ENCODE assay signal across 8 cellular contexts in the genomic region with DNA sequence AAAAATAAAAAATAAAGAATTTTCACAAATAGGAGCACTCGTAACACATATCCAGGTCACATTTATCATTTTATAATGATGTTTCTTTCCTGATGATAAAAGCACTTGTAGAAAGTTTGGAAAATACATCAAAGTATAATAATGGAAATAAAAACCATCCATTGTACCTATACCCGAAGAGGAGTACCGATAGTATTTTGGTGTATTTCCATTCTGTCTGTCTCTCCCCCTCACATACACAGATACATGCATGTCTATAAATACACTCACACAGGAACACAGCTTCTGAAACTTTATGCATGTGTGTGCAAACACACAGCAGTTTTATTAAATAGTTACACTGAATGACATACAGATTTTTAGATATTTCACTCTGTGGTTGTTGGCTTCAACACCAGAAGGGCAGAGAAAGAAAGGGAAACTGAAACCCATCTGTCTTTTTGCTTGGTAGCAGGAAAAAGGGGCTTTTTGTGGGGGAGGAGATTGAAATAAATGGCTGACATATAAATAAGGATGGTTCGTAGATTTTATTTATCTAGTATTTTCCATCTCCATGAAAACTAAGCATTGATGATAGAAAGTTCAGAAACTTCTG.
A peak's percentile ranks its signal among the peaks of the same experiment; 100 is the strongest.
DNase-seq lines count a peak whose midpoint lies in the region; ATAC-seq and TF ChIP-seq lines count a peak whose summit lies in the region.

No MANE protein-coding gene starts in this region.

- H3K4me3 ChIP-seq in AG10803 (ENCODE audit: low read length), result peak overlapping the region; percentile 53
- peak overlapping the region in 3 of 4 donors; percentile 15 to 38 (median 22) for H3K4me3 ChIP-seq in esophagus muscularis mucosa
- H3K4me3 ChIP-seq in upper lobe of right lung, result peak overlapping the region; percentile 4
- no peak overlapping the region for H3K4me3 ChIP-seq in lower leg skin (ENCODE audit: low read depth, poor library complexity, severe bottlenecking)

- H3K36me3 ChIP-seq in esophagus muscularis mucosa (peaks cover 0 to 6% (median 1%) of the 10 kb centered on the region in 4 donors), upper lobe of right lung (peaks cover 9% of the 10 kb centered on the region)

- no peaks in the 10 kb centered on the region for H3K36me3 Mint-ChIP-seq in WTC11

- POLR2A ChIA-PET in WTC11 (lab: Charles Lee), result no interaction called here

- H3K9me3 ChIP-seq in esophagus muscularis mucosa (no peaks in the 10 kb centered on the region), upper lobe of right lung (no peaks in the 10 kb centered on the region)

- CTCF ChIA-PET in WTC11 (lab: Charles Lee), result interaction anchor here (1.0 to 2.1 kb wide), 8 partner anchors 10 to 115 kb away, joined by 3 to 9 read pairs (median 4); a partner anchor contains a TSS

- H3K27ac ChIP-seq in esophagus muscularis mucosa (replicated peaks in 1 of 4), result peak overlapping the region; percentile 44 to 66 (median 56)
- peak overlapping the region; percentile 20 for H3K27ac ChIP-seq in upper lobe of right lung

- intact Hi-C loops in esophagus muscularis mucosa (cut with DNase I) (no loop called here), upper lobe of right lung (cut with DNase I) (no loop called here), lower leg skin (cut with DNase I; ENCODE audit: low total_unique reads) (no loop called here)

- DNase-seq in AG10803 (ENCODE audit: low read depth) (no peak), Kasumi-1 (lab: John Stamatoyannopoulos, UW) (peak; percentile 56 to 58), esophagus muscularis mucosa (ENCODE audit: extremely low spot score) (no peak), upper lobe of right lung (no peak), WTC11 (ENCODE audit: low spot score) (no peak), lower leg skin (ENCODE audit: low spot score in 2 of 2) (no peak), NCI-H510A treated with DMSO at 0.1 percent for 48 hours (lab: John Stamatoyannopoulos, UW) (no peak)

- ATAC-seq in GM19452 (IDR thresholded peaks at IDR 0.05; ENCODE audit: unreplicated experiment) (peak; percentile 54), upper lobe of right lung (no peak), WTC11 (no peak)

- no peak for TF ChIP-seq POLR2A in esophagus muscularis mucosa (IDR thresholded peaks at IDR 0.05; ENCODE audit: low read depth)
- TF ChIP-seq POLR2A in lower leg skin (IDR thresholded peaks at IDR 0.05), result no peak

- no peak overlapping the region for H3K4me3 Mint-ChIP-seq in WTC11

- no peaks in the 10 kb centered on the region for H3K9me3 Mint-ChIP-seq in WTC11

- H3K27ac Mint-ChIP-seq in WTC11, result no peak overlapping the region

- TF ChIP-seq CTCF in AG10803 (conservative IDR thresholded peaks at IDR 0.05; ENCODE audit: low read length) (no peak), esophagus muscularis mucosa (IDR thresholded peaks at IDR 0.05) (no peak), upper lobe of right lung (IDR thresholded peaks at IDR 0.05) (no peak), WTC11 (IDR thresholded peaks at IDR 0.05) (no peak), lower leg skin (IDR thresholded peaks at IDR 0.05) (no peak)

- no peaks in the 10 kb centered on the region for H3K27me3 ChIP-seq in esophagus muscularis mucosa
- no peaks in the 10 kb centered on the region for H3K27me3 ChIP-seq in upper lobe of right lung

- WGBS in esophagus muscularis mucosa, result 67% methylated on average over 4 of the region's 4 CpGs
- 66 to 69% methylated on average over 4 of the region's 4 CpGs for WGBS in lower leg skin, 2 donors

- no peak for TF ChIP-seq EP300 in esophagus muscularis mucosa (IDR thresholded peaks at IDR 0.05)

- H3K4me1 Mint-ChIP-seq in WTC11, result peaks cover 58% of the 10 kb centered on the region

- H3K27me3 Mint-ChIP-seq in WTC11 (ENCODE audit: low read depth), result no peaks in the 10 kb centered on the region

- H3K4me1 ChIP-seq in esophagus muscularis mucosa (peaks cover 47 to 79% (median 69%) of the 10 kb centered on the region in 4 donors), upper lobe of right lung (peaks cover 29% of the 10 kb centered on the region)

TF ChIP-seq in WTC11, 78 proteins besides CTCF, POLR2A, EP300 and RAD21:
- TF ChIP-seq ZNF219 (CRISPR knock-in tag; IDR thresholded peaks at IDR 0.05; ENCODE audit: borderline replicate concordance) (no peak), SMAD4 (CRISPR knock-in tag; IDR thresholded peaks at IDR 0.05) (no peak)
- TF ChIP-seq, protein P1, sequence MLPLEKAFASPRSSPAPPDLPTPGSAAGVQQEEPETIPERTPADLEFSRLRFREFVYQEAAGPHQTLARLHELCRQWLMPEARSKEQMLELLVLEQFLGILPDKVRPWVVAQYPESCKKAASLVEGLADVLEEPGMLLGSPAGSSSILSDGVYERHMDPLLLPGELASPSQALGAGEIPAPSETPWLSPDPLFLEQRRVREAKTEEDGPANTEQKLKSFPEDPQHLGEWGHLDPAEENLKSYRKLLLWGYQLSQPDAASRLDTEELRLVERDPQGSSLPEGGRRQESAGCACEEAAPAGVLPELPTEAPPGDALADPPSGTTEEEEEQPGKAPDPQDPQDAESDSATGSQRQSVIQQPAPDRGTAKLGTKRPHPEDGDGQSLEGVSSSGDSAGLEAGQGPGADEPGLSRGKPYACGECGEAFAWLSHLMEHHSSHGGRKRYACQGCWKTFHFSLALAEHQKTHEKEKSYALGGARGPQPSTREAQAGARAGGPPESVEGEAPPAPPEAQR (CRISPR knock-in tag; IDR thresholded peaks at IDR 0.05), result no peak

Comparison
In these comparisons a context has a peak if more than half of its experiments do, and no peak if none do; other contexts are left out.
1. DNase-seq: peak in Kasumi-1 (2 of 2); none in AG10803 (single experiment), esophagus muscularis mucosa (single experiment), upper lobe of right lung (single experiment), WTC11 (single experiment), lower leg skin (0 of 2) and NCI-H510A treated with DMSO at 0.1 percent for 48 hours (single experiment).